11 cellular contexts compared by ENCODE assay signal in the genomic region with DNA sequence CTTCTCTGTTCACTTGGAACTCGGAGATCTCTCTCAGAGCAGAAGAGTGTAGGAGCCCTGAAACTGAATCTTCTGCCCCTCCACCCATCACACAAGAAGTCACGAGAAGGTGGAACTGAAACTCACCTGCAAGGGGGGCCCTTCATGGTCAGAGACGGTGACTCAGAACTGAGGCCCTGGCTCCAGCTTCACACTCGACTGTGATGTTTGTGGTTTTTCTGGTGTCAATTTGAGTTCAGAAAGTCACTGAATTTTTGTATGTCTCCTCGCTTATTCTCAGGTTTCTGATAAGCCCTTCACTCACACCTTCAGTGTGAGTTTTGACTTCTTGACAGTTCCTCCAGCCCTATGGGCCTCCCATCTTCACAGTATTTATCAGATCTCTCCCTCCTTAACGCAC. TPM values are rescaled to one million over a fixed set of nuclear protein-coding genes. Genes with fewer than 3 reads are reported as not detected.
DNase-seq lines count a peak whose midpoint lies in the region; ATAC-seq and TF ChIP-seq lines count a peak whose summit lies in the region.
"Had no signal": no experiment of that assay in that cellular context is flagged by ENCODE, and none has a peak within 500 bp of the region (broad histone marks: within the 10 kb centered on the region; RNA-seq: fewer than 3 reads in every experiment).

No MANE protein-coding gene starts in this region.

- H3K4me2 ChIP-seq in Karpas-422 (ENCODE audit: low read depth, low read length, poor library complexity, severe bottlenecking), result peak overlapping the region; percentile 37
- no peak overlapping the region for H3K4me2 ChIP-seq in parathyroid adenoma (ENCODE audit: low read length)

- ATAC-seq in GM19023 (IDR thresholded peaks at IDR 0.05; ENCODE audit: unreplicated experiment) (peak; percentile 93), HG02571 (IDR thresholded peaks at IDR 0.05; ENCODE audit: unreplicated experiment) (peak; percentile 91), gastroesophageal sphincter (no peak), left ventricle myocardium superior (no peak)

- H3K4me1 ChIP-seq in Karpas-422 (ENCODE audit: low read length) (peaks cover 19% of the 10 kb centered on the region), parathyroid adenoma (peaks cover 57% of the 10 kb centered on the region), gastroesophageal sphincter (no peaks in the 10 kb centered on the region)
- H3K4me1 ChIP-seq: vagina had no signal

- TF ChIP-seq EP300 in gastroesophageal sphincter (IDR thresholded peaks at IDR 0.05), result no peak

- H3K36me3 ChIP-seq in Karpas-422 (ENCODE audit: insufficient read depth, low read length) (no peaks in the 10 kb centered on the region), parathyroid adenoma (ENCODE audit: control insufficient read depth, insufficient read depth, low read length) (no peaks in the 10 kb centered on the region), gastroesophageal sphincter (no peaks in the 10 kb centered on the region)
- H3K36me3 ChIP-seq: vagina had no signal

- TF ChIP-seq CTCF in parathyroid adenoma (IDR thresholded peaks at IDR 0.05) (no peak), gastroesophageal sphincter (IDR thresholded peaks at IDR 0.05) (no peak)

- peak; percentile 90 for DNase-seq in Karpas-422
- no peak for DNase-seq in NCI-H446 treated with DMSO at 0.1 percent for 48 hours (lab: John Stamatoyannopoulos, UW)
- no peak for DNase-seq in NCI-H187 (lab: John Stamatoyannopoulos, UW)
- DNase-seq in left ventricle myocardium superior, result no peak
- DNase-seq: NCI-H510A had no signal

- H3K9ac ChIP-seq in Karpas-422 (ENCODE audit: low read length) (0 out of 2 replicates have a peak overlapping the region, but pooled peaks have one; percentile 14), parathyroid adenoma (peak overlapping the region; percentile 39)

- no peaks in the 10 kb centered on the region for H3K9me2 ChIP-seq in Karpas-422 (replicated peaks; ENCODE audit: insufficient read depth, low read length)

- peak overlapping the region; percentile 70 for H3K27ac ChIP-seq in Karpas-422 (ENCODE audit: low read length)
- peak overlapping the region; percentile 99 for H3K27ac ChIP-seq in parathyroid adenoma
- no peak overlapping the region for H3K27ac ChIP-seq in gastroesophageal sphincter
- H3K27ac ChIP-seq: vagina had no signal

- H3K4me3 ChIP-seq in Karpas-422 (ENCODE audit: low read length), result no peak overlapping the region
- no peak overlapping the region for H3K4me3 ChIP-seq in parathyroid adenoma (ENCODE audit: low read depth, low read length)
- H3K4me3 ChIP-seq in gastroesophageal sphincter, result no peak overlapping the region
- H3K4me3 ChIP-seq: vagina had no signal

- 0 out of 2 replicates have a peak, but pooled peaks cover 5% of the 10 kb centered on the region for H4K20me1 ChIP-seq in Karpas-422 (ENCODE audit: insufficient read depth, low read depth, low read length)

- 55 to 58% methylated on average over 2 to 6 of the region's 6 CpGs for WGBS in gastroesophageal sphincter (ENCODE audit: low coverage in 1 of 2), 2 donors

- H3K79me2 ChIP-seq in Karpas-422 (ENCODE audit: low read length) (no peaks in the 10 kb centered on the region), parathyroid adenoma (peaks cover 5% of the 10 kb centered on the region)

- intact Hi-C loops in left ventricle myocardium superior (cut with micrococcal nuclease), result no loop called here

- H2AFZ ChIP-seq in Karpas-422 (ENCODE audit: low read length) (no peak overlapping the region), parathyroid adenoma (peak overlapping the region; percentile 65)

- H3K27me3 ChIP-seq in Karpas-422 (ENCODE audit: low read length) (no peaks in the 10 kb centered on the region), parathyroid adenoma (ENCODE audit: control insufficient read depth, insufficient read depth, low read length) (no peaks in the 10 kb centered on the region), gastroesophageal sphincter (peaks cover 13% of the 10 kb centered on the region)
- H3K27me3 ChIP-seq: vagina had no signal

- TF ChIP-seq POLR2A in gastroesophageal sphincter (IDR thresholded peaks at IDR 0.05), result no peak

- H3K9me3 ChIP-seq in Karpas-422 (ENCODE audit: low read length), result no peaks in the 10 kb centered on the region
- no peaks in the 10 kb centered on the region for H3K9me3 ChIP-seq in parathyroid adenoma (ENCODE audit: control insufficient read depth, low read length)
- no peaks in the 10 kb centered on the region for H3K9me3 ChIP-seq in gastroesophageal sphincter
- H3K9me3 ChIP-seq: vagina had no signal

RNA-seq across cellular contexts. Expression of gene SIGLEC5, which starts 23.1 kb away (rescaled TPM):
- total RNA-seq in Karpas-422 (2014; rRNA removed; shearing (Covaris generic); ENCODE audit: low replicate concordance), result not detected in 2 replicates
- total RNA-seq in gastroesophageal sphincter (under 1 TPM in 2 of 4 donors, not detected in 2; 0.67 to 0.94 TPM), left ventricle myocardium superior (0.84 TPM)
- total RNA-seq: renal cortical epithelial cell had no signal

RNA-seq across cellular contexts. Expression of gene ZNF175, which starts 36.0 kb away (rescaled TPM):
- total RNA-seq in Karpas-422 (2014; rRNA removed; shearing (Covaris generic); ENCODE audit: low replicate concordance), result 8.9 and 17.6 TPM in 2 replicates
- total RNA-seq in gastroesophageal sphincter (10 to 100 TPM in 1 of 4 donors, 1 to 10 TPM in 3; 6.5 to 12.8 (median 7.3) TPM), left ventricle myocardium superior (10.7 TPM)

RNA-seq across cellular contexts. Expression of gene SIGLEC14, which starts 39.5 kb away (rescaled TPM):
- total RNA-seq in Karpas-422 (2014; rRNA removed; shearing (Covaris generic); ENCODE audit: low replicate concordance), result 1.0 TPM in 1 of 2 replicates, not detected in the other
- 1 to 10 TPM in 2 of 4 donors, under 1 TPM in 1, not detected in 1; 0.73 to 8.6 (median 1.4) TPM for total RNA-seq in gastroesophageal sphincter
- 0.94 TPM for total RNA-seq in left ventricle myocardium superior
- total RNA-seq: renal cortical epithelial cell, vagina had no signal

Comparison
In these comparisons a context has a peak if more than half of its experiments do, and no peak if none do; other contexts are left out.
1. ATAC-seq: peak in GM19023 (single experiment) and HG02571 (single experiment); none in gastroesophageal sphincter (single experiment) and left ventricle myocardium superior (single experiment).
2. H3K27ac ChIP-seq: peak in Karpas-422 (single experiment) and parathyroid adenoma (single experiment); none in gastroesophageal sphincter (0 of 4).